8 cellular contexts compared by ENCODE assay signal in the genomic region with DNA sequence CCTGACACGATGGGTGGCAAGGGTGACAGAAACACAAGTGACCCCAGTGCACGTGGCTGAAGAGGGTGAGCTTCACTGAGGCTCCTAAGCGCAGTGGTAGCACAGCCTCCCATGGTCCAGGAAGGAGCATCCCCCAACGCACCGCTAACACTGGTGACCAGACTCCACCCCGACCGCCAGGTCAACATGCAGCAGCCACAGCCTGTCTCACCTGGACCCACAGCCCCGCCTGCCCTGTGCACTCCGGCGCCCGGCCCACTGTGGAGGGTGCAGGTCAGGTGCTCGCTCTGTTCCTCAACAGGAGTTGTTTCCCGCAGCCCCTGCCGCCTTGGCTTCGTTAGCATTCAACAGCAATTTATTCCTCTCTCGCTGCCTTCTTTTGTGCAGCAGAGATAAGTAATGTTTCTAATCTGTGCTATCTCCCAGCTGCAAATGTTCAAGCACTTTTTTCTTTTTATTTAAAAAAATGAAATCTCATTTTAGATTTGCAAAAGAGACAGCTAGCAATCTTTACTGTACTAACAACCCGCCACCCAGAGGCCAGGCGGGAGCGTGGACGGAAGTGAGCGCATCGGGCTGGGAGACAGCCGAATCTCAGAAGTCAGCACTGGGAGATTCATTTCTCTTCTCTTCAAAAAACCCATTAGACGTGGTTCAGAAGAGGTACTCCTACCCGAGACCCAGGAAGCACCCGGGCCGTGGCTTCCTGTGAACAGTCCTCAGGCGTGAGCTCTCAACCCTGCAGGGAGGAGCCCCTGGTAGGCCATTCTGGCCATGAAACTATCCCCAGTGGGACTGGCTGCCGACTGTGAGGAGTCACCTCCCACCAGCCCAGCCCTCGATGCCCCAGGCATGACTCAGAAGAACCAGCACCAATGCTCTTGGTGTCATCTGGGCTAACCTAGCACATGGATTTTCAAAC.
A peak's percentile ranks its signal among the peaks of the same experiment; 100 is the strongest.
DNase-seq lines count a peak whose midpoint lies in the region; ATAC-seq and TF ChIP-seq lines count a peak whose summit lies in the region.

No MANE protein-coding gene starts in this region.

- POLR2A ChIA-PET in naive thymus-derived CD4-positive, alpha-beta T cell (lab: Charles Lee), result interaction anchor here (0.8 to 1.4 kb wide), 5 partner anchors 14 to 254 kb away, joined by 3 to 4 read pairs (median 3); no protein-coding TSS in a partner anchor

- peaks cover 3% of the 10 kb centered on the region for H3K9me3 Mint-ChIP-seq in activated T-cell treated with anti-CD3 and anti-CD28 coated beads, Interleukin-2, amount 50 U/mL, for 24 hours
- H3K9me3 Mint-ChIP-seq in naive thymus-derived CD4-positive, alpha-beta T cell, result peaks cover 0 to 3% (median 0%) of the 10 kb centered on the region in 11 donors

- H3K27me3 Mint-ChIP-seq in activated T-cell treated with anti-CD3 and anti-CD28 coated beads, Interleukin-2, amount 50 U/mL, for 24 hours, result no peaks in the 10 kb centered on the region
- H3K27me3 Mint-ChIP-seq in naive thymus-derived CD4-positive, alpha-beta T cell, result no peaks in the 10 kb centered on the region

- H3K36me3 Mint-ChIP-seq in activated T-cell treated with anti-CD3 and anti-CD28 coated beads, Interleukin-2, amount 50 U/mL, for 24 hours (ENCODE audit: low read depth), result peaks cover 4% of the 10 kb centered on the region
- peaks cover 0 to 9% (median 0%) of the 10 kb centered on the region in 5 donors for H3K36me3 Mint-ChIP-seq in naive thymus-derived CD4-positive, alpha-beta T cell

- H3K4me3 Mint-ChIP-seq in activated T-cell treated with anti-CD3 and anti-CD28 coated beads, Interleukin-2, amount 50 U/mL, for 24 hours, result no peak overlapping the region
- H3K4me3 Mint-ChIP-seq in naive thymus-derived CD4-positive, alpha-beta T cell, result peak overlapping the region; percentile 9 to 83 (median 64)

- in situ Hi-C loops in GM13976 (cut with MboI; ENCODE audit: low sequenced_read_pairs, unreplicated experiment), result no loop called here

- H3K27ac Mint-ChIP-seq in activated T-cell treated with anti-CD3 and anti-CD28 coated beads, Interleukin-2, amount 50 U/mL, for 24 hours, result peak overlapping the region; percentile 73
- H3K27ac Mint-ChIP-seq in naive thymus-derived CD4-positive, alpha-beta T cell, result peak overlapping the region in 8 of 9 donors; percentile 63 to 94 (median 88)

- H3K4me1 Mint-ChIP-seq in activated T-cell treated with anti-CD3 and anti-CD28 coated beads, Interleukin-2, amount 50 U/mL, for 24 hours (ENCODE audit: low read depth), result peaks cover 57% of the 10 kb centered on the region
- H3K4me1 Mint-ChIP-seq in naive thymus-derived CD4-positive, alpha-beta T cell, result peaks cover 34 to 73% (median 58%) of the 10 kb centered on the region in 7 donors

- peak; percentile 53 for ATAC-seq in naive thymus-derived CD4-positive, alpha-beta T cell
- ATAC-seq in HG03469 (IDR thresholded peaks at IDR 0.05; ENCODE audit: unreplicated experiment) (no peak), HG03565 (IDR thresholded peaks at IDR 0.05; ENCODE audit: unreplicated experiment) (no peak)

- H3K4me1 ChIP-seq in naive thymus-derived CD4-positive, alpha-beta T cell (ENCODE audit: control insufficient read depth in 2 of 2, insufficient read depth in 2 of 2, low read length in 2 of 2), result peaks cover 12 to 47% of the 10 kb centered on the region in 2 donors

- H3K27ac ChIP-seq in naive thymus-derived CD4-positive, alpha-beta T cell (ENCODE audit: low read depth, low read length), result peak overlapping the region; percentile 62

- CTCF ChIA-PET in naive thymus-derived CD4-positive, alpha-beta T cell (lab: Charles Lee), result interaction anchor here (0.8 to 1.6 kb wide), 10 partner anchors 14 to 508 kb away, joined by 3 to 4 read pairs (median 3); no protein-coding TSS in a partner anchor

- H3K4me3 ChIP-seq in naive thymus-derived CD4-positive, alpha-beta T cell (ENCODE audit: low read length), result no peak overlapping the region

- no peaks in the 10 kb centered on the region for H3K27me3 ChIP-seq in naive thymus-derived CD4-positive, alpha-beta T cell (ENCODE audit: control insufficient read depth in 2 of 2, insufficient read depth in 2 of 2, low read length in 2 of 2)

- DNase-seq in EL (peak; percentile 67), HT1080 (ENCODE audit: low read depth) (peak; percentile 19), GM13976 (ENCODE audit: low spot score) (no peak), NCI-H1105 (lab: John Stamatoyannopoulos, UW) (no peak)
- peak; percentile 59 for DNase-seq in activated T-cell treated with anti-CD3 and anti-CD28 coated beads, Interleukin-2, amount 50 U/mL, for 24 hours
- DNase-seq in naive thymus-derived CD4-positive, alpha-beta T cell, result peak in 8 of 9 donors; percentile 27 to 72 (median 56)

- no peaks in the 10 kb centered on the region for H3K9me3 ChIP-seq in naive thymus-derived CD4-positive, alpha-beta T cell (ENCODE audit: control insufficient read depth in 2 of 3, low read length in 3 of 3)

- H3K36me3 ChIP-seq in naive thymus-derived CD4-positive, alpha-beta T cell (ENCODE audit: control insufficient read depth in 2 of 3, insufficient read depth in 3 of 3, low read length in 3 of 3), result no peaks in the 10 kb centered on the region

- TF ChIP-seq CTCF in GM13976 (IDR thresholded peaks at IDR 0.05; ENCODE audit: borderline replicate concordance, control extremely low read depth, extremely low read depth, insufficient read depth, missing control alignments), result no peak

- intact Hi-C loops in naive thymus-derived CD4-positive, alpha-beta T cell (cut with micrococcal nuclease), result loop anchor here in 1 of 2 donors (2.0 kb wide), 1 partner anchor 172 kb away; no protein-coding TSS in a partner anchor

Comparison
In these comparisons a context has a peak if more than half of its experiments do, and no peak if none do; other contexts are left out.
1. DNase-seq: peak in EL (single experiment), HT1080 (single experiment), activated T-cell treated with anti-CD3 and anti-CD28 coated beads, Interleukin-2, amount 50 U/mL, for 24 hours (single experiment) and naive thymus-derived CD4-positive, alpha-beta T cell (8 of 9); none in GM13976 (single experiment) and NCI-H1105 (single experiment).